In genomic region chr10:24622781-24623301, GRCh38 we compare ENCODE assay signal across 12 cellular contexts.
A peak's percentile ranks its signal among the peaks of the same experiment; 100 is the strongest.
DNase-seq lines count a peak whose midpoint lies in the region; ATAC-seq, FAIRE-seq and TF ChIP-seq lines count a peak whose summit lies in the region.
"Had no signal": no experiment of that assay in that cellular context is flagged by ENCODE, and none has a peak within 500 bp of the region (broad histone marks: within the 10 kb centered on the region; RNA-seq: fewer than 3 reads in every experiment).

No MANE protein-coding gene starts in this region.

- H3K27me3 ChIP-seq in transverse colon: no peaks in the 10 kb centered on the region
- H3K27me3 ChIP-seq: gastrocnemius medialis had no signal

- intact Hi-C loops in transverse colon (cut with DNase I; ENCODE audit: low total_unique reads): no loop called here

- WGBS in transverse colon (ENCODE audit: low coverage in 1 of 2), 2 donors: 21 to 42% methylated on average over 4 of the region's 4 CpGs

- ATAC-seq in activated naive CD8-positive, alpha-beta T cell treated with anti-CD3 and anti-CD28 coated beads, Interleukin-2, amount 10 ng/mL, durations not matched to agents 7 days and 5 days (ENCODE audit: low read depth): no peak
- ATAC-seq: gastrocnemius medialis had no signal

- H3K4me3 Mint-ChIP-seq in activated naive CD8-positive, alpha-beta T cell treated with anti-CD3 and anti-CD28 coated beads, Interleukin-2, amount 10 ng/mL, durations not matched to agents 7 days and 5 days: peak overlapping the region; percentile 6

- no peaks in the 10 kb centered on the region for H3K9me3 ChIP-seq in transverse colon
- H3K9me3 ChIP-seq: gastrocnemius medialis had no signal

- H3K4me1 ChIP-seq in transverse colon: peaks cover 0 to 18% (median 0%) of the 10 kb centered on the region in 4 donors
- H3K4me1 ChIP-seq: gastrocnemius medialis had no signal

- H3K27me3 Mint-ChIP-seq in activated naive CD8-positive, alpha-beta T cell treated with anti-CD3 and anti-CD28 coated beads, Interleukin-2, amount 10 ng/mL, durations not matched to agents 7 days and 5 days: no peaks in the 10 kb centered on the region

- no peaks in the 10 kb centered on the region for H3K9me3 Mint-ChIP-seq in activated naive CD8-positive, alpha-beta T cell treated with anti-CD3 and anti-CD28 coated beads, Interleukin-2, amount 10 ng/mL, durations not matched to agents 7 days and 5 days

- no peak for TF ChIP-seq POLR2A in transverse colon (IDR thresholded peaks at IDR 0.05)

- DNase-seq in EH (ENCODE audit: low read depth): peak; percentile 25
- no peak for DNase-seq in HTR-8/SVneo (ENCODE audit: insufficient read length, low spot score)
- no peak for DNase-seq in activated naive CD8-positive, alpha-beta T cell treated with anti-CD3 and anti-CD28 coated beads, Interleukin-2, amount 10 ng/mL, durations not matched to agents 7 days and 5 days
- peak; percentile 26 for DNase-seq in myocyte (ENCODE audit: low read depth)
- DNase-seq in transverse colon: no peak
- DNase-seq in SHP77 treated with DMSO at 0.1 percent for 48 hours (lab: John Stamatoyannopoulos, UW): no peak
- no peak for DNase-seq in kidney glomerular epithelial cell (lab: John Stamatoyannopoulos, UW)
- no peak for DNase-seq in amygdala (lab: John Stamatoyannopoulos, UW)
- DNase-seq: gastrocnemius medialis; KG1; stimulated activated CD4-positive, alpha-beta T cell treated with anti-CD3 and anti-CD28 coated beads, Interleukin-12 subunit alpha, Interleukin-12 subunit beta, amount 100 ng/mL, for 4 hours had no signal

- TF ChIP-seq CTCF in transverse colon (IDR thresholded peaks at IDR 0.05): no peak

- POLR2A ChIA-PET in activated naive CD8-positive, alpha-beta T cell treated with anti-CD3 and anti-CD28 coated beads, Interleukin-2, amount 10 ng/mL, durations not matched to agents 7 days and 5 days (lab: Charles Lee): no interaction called here

- in situ Hi-C loops in transverse colon (cut with MboI; ENCODE audit: low pct_ligation_motif_present in 1 of 4, low pct_unique_long_range_greater_than_20kb in 1 of 4, low sequenced_read_pairs in 3 of 4): no loop called here

- H3K27ac Mint-ChIP-seq in activated naive CD8-positive, alpha-beta T cell treated with anti-CD3 and anti-CD28 coated beads, Interleukin-2, amount 10 ng/mL, durations not matched to agents 7 days and 5 days: peak overlapping the region; percentile 72

- H3K27ac ChIP-seq in transverse colon: no peak overlapping the region
- H3K27ac ChIP-seq: gastrocnemius medialis had no signal

- no peak overlapping the region for H3K4me3 ChIP-seq in transverse colon
- H3K4me3 ChIP-seq: gastrocnemius medialis had no signal

- TF ChIP-seq EP300 in transverse colon (IDR thresholded peaks at IDR 0.05; ENCODE audit: low read depth): no peak

- peaks cover 2% of the 10 kb centered on the region for H3K36me3 Mint-ChIP-seq in activated naive CD8-positive, alpha-beta T cell treated with anti-CD3 and anti-CD28 coated beads, Interleukin-2, amount 10 ng/mL, durations not matched to agents 7 days and 5 days

- FAIRE-seq in HTR-8/SVneo (lab: Jason Lieb, UNC): peak; percentile 54
- FAIRE-seq: G401.6 had no signal

- H3K4me1 Mint-ChIP-seq in activated naive CD8-positive, alpha-beta T cell treated with anti-CD3 and anti-CD28 coated beads, Interleukin-2, amount 10 ng/mL, durations not matched to agents 7 days and 5 days: peaks cover 9% of the 10 kb centered on the region

- H3K36me3 ChIP-seq in transverse colon: no peaks in the 10 kb centered on the region

Comparison
In these comparisons a context has a peak if more than half of its experiments do, and no peak if none do; other contexts are left out.
1. DNase-seq: peak in EH (single experiment) and myocyte (single experiment); none in HTR-8/SVneo (single experiment), activated naive CD8-positive, alpha-beta T cell treated with anti-CD3 and anti-CD28 coated beads, Interleukin-2, amount 10 ng/mL, durations not matched to agents 7 days and 5 days (single experiment), transverse colon (single experiment), SHP77 treated with DMSO at 0.1 percent for 48 hours (single experiment), kidney glomerular epithelial cell (single experiment) and amygdala (0 of 56).